ENCODE assay signal across 1 cellular context in genomic region chr13:98050041-98050466, GRCh38.
TF ChIP-seq lines count a peak whose summit lies in the region.

No MANE protein-coding gene starts in this region.

TF ChIP-seq in HepG2, 621 proteins besides CTCF, POLR2A, EP300 and RAD21 (continued from another document and continues in another):
- TF ChIP-seq ARID4A (CRISPR knock-in tag; IDR thresholded peaks at IDR 0.05; ENCODE audit: borderline replicate concordance) (no peak), SOX5 (CRISPR knock-in tag; IDR thresholded peaks at IDR 0.05; ENCODE audit: borderline replicate concordance) (peak; percentile 82; the same call in 1 of the 2 replicates), SSRP1 (CRISPR knock-in tag; IDR thresholded peaks at IDR 0.05) (no peak), ATM (IDR thresholded peaks at IDR 0.05; ENCODE audit: borderline replicate concordance) (no peak), NFRKB (IDR thresholded peaks at IDR 0.05) (no peak), ZBTB1 (CRISPR knock-in tag; IDR thresholded peaks at IDR 0.05; ENCODE audit: borderline replicate concordance) (peak; percentile 72; the same call in 1 of the 2 replicates), PHF20 (CRISPR knock-in tag; IDR thresholded peaks at IDR 0.05) (no peak), DMTF1 (CRISPR knock-in tag; IDR thresholded peaks at IDR 0.05) (no peak), ZFY (CRISPR knock-in tag; IDR thresholded peaks at IDR 0.05) (no peak), SRF (IDR thresholded peaks at IDR 0.05; ENCODE audit: low read depth, low read length) (no peak), ZNF609 (CRISPR knock-in tag; IDR thresholded peaks at IDR 0.05; ENCODE audit: borderline replicate concordance) (peak; percentile 83; the same call in 1 of the 2 replicates), AHDC1 (CRISPR knock-in tag; IDR thresholded peaks at IDR 0.05; ENCODE audit: borderline replicate concordance) (peak; percentile 76; the same call in 1 of the 2 replicates), ZBTB21 (CRISPR knock-in tag; IDR thresholded peaks at IDR 0.05) (no peak), ZNF761 (CRISPR knock-in tag; conservative IDR thresholded peaks at IDR 0.05) (no peak), PPARG (CRISPR knock-in tag; conservative IDR thresholded peaks at IDR 0.05) (peak; percentile 79; the same call in 1 of the 2 replicates), ZBTB43 (CRISPR knock-in tag; conservative IDR thresholded peaks at IDR 0.05) (no peak), RFXAP (CRISPR knock-in tag; IDR thresholded peaks at IDR 0.05; ENCODE audit: borderline replicate concordance) (no peak), ZKSCAN5 (CRISPR knock-in tag; IDR thresholded peaks at IDR 0.05) (no peak), ZNF333 (CRISPR knock-in tag; IDR thresholded peaks at IDR 0.05; ENCODE audit: borderline replicate concordance) (no peak), ZNF292 (CRISPR knock-in tag; IDR thresholded peaks at IDR 0.05; ENCODE audit: borderline replicate concordance, low read depth) (peak; percentile 58; the same call in 1 of the 2 replicates), ZNF276 (CRISPR knock-in tag; IDR thresholded peaks at IDR 0.05; ENCODE audit: low read depth) (no peak), MYC (CRISPR knock-in tag; IDR thresholded peaks at IDR 0.05; ENCODE audit: borderline replicate concordance) (0 out of 2 replicates have a peak, but pooled peaks have one; percentile 44), ZNF460 (CRISPR knock-in tag; IDR thresholded peaks at IDR 0.05; ENCODE audit: borderline replicate concordance) (no peak), ZNF326 (CRISPR knock-in tag; IDR thresholded peaks at IDR 0.05; ENCODE audit: borderline replicate concordance) (no peak), ADNP (CRISPR knock-in tag; IDR thresholded peaks at IDR 0.05) (no peak; the same call in 1 of the 2 replicates), ZNF225 (CRISPR knock-in tag; IDR thresholded peaks at IDR 0.05) (no peak), JARID2 (CRISPR knock-in tag; IDR thresholded peaks at IDR 0.05; ENCODE audit: insufficient replicate concordance) (no peak), PAWR (CRISPR knock-in tag; IDR thresholded peaks at IDR 0.05; ENCODE audit: borderline replicate concordance) (no peak), FOXO4 (CRISPR knock-in tag; conservative IDR thresholded peaks at IDR 0.05) (no peak), NCOR1 (IDR thresholded peaks at IDR 0.05; ENCODE audit: borderline replicate concordance, low read length) (no peak), ZNF562 (CRISPR knock-in tag; IDR thresholded peaks at IDR 0.05; ENCODE audit: borderline replicate concordance) (no peak), GPBP1L1 (CRISPR knock-in tag; IDR thresholded peaks at IDR 0.05) (no peak), MAF1 (CRISPR knock-in tag; IDR thresholded peaks at IDR 0.05; ENCODE audit: borderline replicate concordance) (no peak)
